In the genomic region with DNA sequence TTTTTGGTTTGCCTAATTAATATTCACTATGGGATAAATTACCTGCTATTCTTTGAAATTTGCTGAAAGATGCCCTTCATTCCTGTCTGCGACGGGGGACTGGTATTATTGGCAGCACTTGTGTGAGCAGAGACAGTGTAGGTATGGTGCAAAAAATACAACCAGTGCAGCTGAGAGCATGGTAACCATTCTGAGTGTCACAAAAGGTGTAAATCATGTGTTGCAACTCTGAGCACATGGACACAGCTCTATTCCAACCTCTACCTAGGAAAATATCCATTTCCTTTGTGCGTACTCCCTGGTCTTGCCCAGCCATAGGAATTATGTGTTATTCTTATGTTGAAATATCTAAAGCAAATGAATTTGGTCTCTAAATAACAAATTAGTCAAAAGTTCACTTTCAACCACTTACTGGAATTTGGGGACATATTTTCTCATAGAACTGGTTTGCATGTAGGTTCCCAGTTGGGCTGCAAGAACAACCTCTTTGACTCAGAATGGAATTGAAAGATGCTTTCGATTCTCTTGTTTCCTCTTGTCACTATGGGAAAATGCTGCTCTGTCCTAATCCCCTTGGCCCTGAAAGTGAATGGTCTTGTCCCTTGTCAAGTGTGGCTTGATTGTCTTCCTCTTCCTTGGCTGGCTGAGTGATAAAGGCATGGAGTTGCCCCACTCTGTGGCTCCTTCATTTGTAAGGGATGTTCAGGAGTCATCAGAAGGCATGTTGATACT, we compare ENCODE assay signal across 15 cellular contexts. TPM values are rescaled to one million over a fixed set of nuclear protein-coding genes. Genes with fewer than 3 reads are reported as not detected.
DNase-seq lines count a peak whose midpoint lies in the region; ATAC-seq, FAIRE-seq and TF ChIP-seq lines count a peak whose summit lies in the region.
"Had no signal": no experiment of that assay in that cellular context is flagged by ENCODE, and none has a peak within 500 bp of the region (broad histone marks: within the 10 kb centered on the region; RNA-seq: fewer than 3 reads in every experiment).

No MANE protein-coding gene starts in this region.

- H3K27ac ChIP-seq in dorsolateral prefrontal cortex: no peak overlapping the region
- H3K27ac ChIP-seq: prostate gland had no signal

- peak; percentile 86 for FAIRE-seq in GM12891 (lab: Jason Lieb, UNC)

- H3K4me3 ChIP-seq in dorsolateral prefrontal cortex: no peak overlapping the region
- H3K4me3 ChIP-seq: prostate gland had no signal

- peaks cover 50 to 64% of the 10 kb centered on the region in 2 donors for H3K27me3 Mint-ChIP-seq in effector memory CD8-positive, alpha-beta T cell
- no peaks in the 10 kb centered on the region for H3K27me3 Mint-ChIP-seq in glutamatergic neuron (ENCODE audit: unreplicated experiment)

- H3K27me3 ChIP-seq in dorsolateral prefrontal cortex: peaks cover 0 to 33% (median 0%) of the 10 kb centered on the region in 45 donors

- ATAC-seq in GM19328 (IDR thresholded peaks at IDR 0.05; ENCODE audit: unreplicated experiment) (peak; percentile 82), HG02610 (IDR thresholded peaks at IDR 0.05; ENCODE audit: unreplicated experiment) (peak; percentile 87), HG03439 (IDR thresholded peaks at IDR 0.05; ENCODE audit: unreplicated experiment) (peak; percentile 65)
- no peak for ATAC-seq in effector memory CD8-positive, alpha-beta T cell (replicated peaks)

- TF ChIP-seq POLR2A in GM12891 (IDR thresholded peaks at IDR 0.05; ENCODE audit: low read depth, low read length): no peak

- H3K27ac Mint-ChIP-seq in effector memory CD8-positive, alpha-beta T cell: no peak overlapping the region
- H3K27ac Mint-ChIP-seq in glutamatergic neuron (ENCODE audit: unreplicated experiment): no peak overlapping the region
- H3K27ac Mint-ChIP-seq: dendritic cell treated with granulocyte-macrophage colony-stimulating factor and Interleukin-4, amounts not matched to agents 40 ng/mL and 50 ng/mL, for 4 days had no signal

- H3K4me3 Mint-ChIP-seq in effector memory CD8-positive, alpha-beta T cell: no peak overlapping the region
- H3K4me3 Mint-ChIP-seq in glutamatergic neuron (ENCODE audit: unreplicated experiment): no peak overlapping the region
- H3K4me3 Mint-ChIP-seq: dendritic cell treated with granulocyte-macrophage colony-stimulating factor and Interleukin-4, amounts not matched to agents 40 ng/mL and 50 ng/mL, for 4 days had no signal

- no peak for TF ChIP-seq CTCF in dorsolateral prefrontal cortex (IDR thresholded peaks at IDR 0.05 in 54 of 56, conservative IDR thresholded peaks at IDR 0.05 in 2 of 56; ENCODE audit: low read depth in 1 of 56, partially characterized antibody in 56 of 56)
- TF ChIP-seq CTCF in glutamatergic neuron (IDR thresholded peaks at IDR 0.05; ENCODE audit: partially characterized antibody, unreplicated experiment): no peak

- no peaks in the 10 kb centered on the region for H3K4me1 Mint-ChIP-seq in effector memory CD8-positive, alpha-beta T cell (ENCODE audit: low read depth in 2 of 2)
- peaks cover 30% of the 10 kb centered on the region for H3K4me1 Mint-ChIP-seq in glutamatergic neuron (ENCODE audit: low read depth, unreplicated experiment)

- in situ Hi-C loops in KBM-7 (cut with MboI; ENCODE audit: low pct_unique_long_range_greater_than_20kb, low sequenced_read_pairs): no loop called here

- intact Hi-C loops in dorsolateral prefrontal cortex (cut with DNase I): no loop called here

- no peaks in the 10 kb centered on the region for H3K36me3 Mint-ChIP-seq in effector memory CD8-positive, alpha-beta T cell (ENCODE audit: insufficient read depth)
- no peaks in the 10 kb centered on the region for H3K36me3 Mint-ChIP-seq in glutamatergic neuron (ENCODE audit: unreplicated experiment)

- no peak for DNase-seq in GM12891 (ENCODE audit: insufficient read length, low spot score)
- no peak for DNase-seq in effector memory CD8-positive, alpha-beta T cell
- DNase-seq in dorsolateral prefrontal cortex: no peak
- DNase-seq in KBM-7: no peak
- DNase-seq in glutamatergic neuron: no peak
- DNase-seq: DND-41; NCI-H226; RPMI8226; stimulated activated CD4-positive, alpha-beta T cell treated with anti-CD3 and anti-CD28 coated beads, Interleukin-2, amount 100 ng/mL, for 48 hours; stimulated activated naive CD4-positive, alpha-beta T cell had no signal

- no peaks in the 10 kb centered on the region for H3K9me3 Mint-ChIP-seq in effector memory CD8-positive, alpha-beta T cell
- H3K9me3 Mint-ChIP-seq in glutamatergic neuron (ENCODE audit: unreplicated experiment): no peaks in the 10 kb centered on the region
- H3K9me3 Mint-ChIP-seq: dendritic cell treated with granulocyte-macrophage colony-stimulating factor and Interleukin-4, amounts not matched to agents 40 ng/mL and 50 ng/mL, for 4 days had no signal

TF ChIP-seq in GM12891, 5 proteins besides CTCF, POLR2A, EP300 and RAD21:
- TF ChIP-seq POLR2AphosphoS5 (IDR thresholded peaks at IDR 0.05; ENCODE audit: low read depth, low read length) (no peak), SPI1 (IDR thresholded peaks at IDR 0.05; ENCODE audit: low read depth, low read length) (peak; percentile 56), POU2F2 (IDR thresholded peaks at IDR 0.05; ENCODE audit: low read depth, low read length) (peak; percentile 83; the same call in 1 of the 2 replicates)

RNA-seq across cellular contexts. Expression of a gene that starts 57.0 kb away (rescaled TPM):
- 47.0 TPM for polyA plus RNA-seq in GM12891 (2012; ENCODE audit: low read depth, missing spikeins)
- total RNA-seq in dorsolateral prefrontal cortex (100 to 1,000 TPM in 119 of 120 experiments, 10 to 100 TPM in 1; 93.7 to 263 (median 189) TPM), glutamatergic neuron (ENCODE audit: unreplicated experiment) (47.4 TPM)
